Comparison of ENCODE assay signal across 17 cellular contexts in the genomic region with DNA sequence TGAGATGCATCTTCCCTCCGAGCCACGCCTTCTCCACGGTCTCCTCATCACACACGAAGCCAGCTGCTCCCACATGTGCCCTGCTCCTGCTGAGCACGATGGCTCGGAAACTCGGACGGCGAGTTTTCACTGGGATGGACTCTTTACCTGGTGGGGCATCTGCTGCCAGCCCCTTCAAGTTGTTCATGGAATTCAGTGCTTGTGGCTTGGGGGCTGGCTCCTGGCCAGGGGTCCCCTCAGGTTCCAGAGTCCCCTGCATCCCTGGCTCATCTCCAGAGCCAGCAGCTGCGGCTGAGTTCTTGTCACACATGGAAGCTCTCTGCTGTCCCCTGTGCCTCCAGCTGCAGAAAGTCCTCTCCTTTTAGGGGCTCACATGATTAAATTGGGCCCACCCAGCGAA.
"Had no signal": no experiment of that assay in that cellular context is flagged by ENCODE, and none has a peak within 500 bp of the region (broad histone marks: within the 10 kb centered on the region; RNA-seq: fewer than 3 reads in every experiment).

No MANE protein-coding gene starts in this region.

- H3K4me3 Mint-ChIP-seq: activated CD4-positive, alpha-beta T cell treated with anti-CD3 and anti-CD28 coated beads, Interleukin-2, amount 10 ng/mL, durations not matched to agents 7 days and 5 days; activated naive CD4-positive, alpha-beta T cell treated with anti-CD3 and anti-CD28 coated beads, Interleukin-2, amount 10 ng/mL, durations not matched to agents 7 days and 5 days; activated T-cell treated with anti-CD3 and anti-CD28 coated beads, Interleukin-2, amount 50 U/mL, for 4 hours; natural killer cell; T-helper 1 cell treated with Interleukin-12 subunit alpha and Interleukin-12 subunit beta and Interleukin-4 antibody, amounts not matched to agents 30 μg/mL and 1 μg/mL, for 36 hours had no signal

- H3K27ac ChIP-seq: ascending aorta, gastroesophageal sphincter, parathyroid adenoma, sigmoid colon, thyroid gland had no signal

- H3K4me3 ChIP-seq: ascending aorta, gastroesophageal sphincter, sigmoid colon, spleen, thyroid gland had no signal

- H3K9me3 ChIP-seq: ascending aorta, gastroesophageal sphincter, sigmoid colon, spleen, thyroid gland had no signal

- H3K4me1 Mint-ChIP-seq: activated CD4-positive, alpha-beta T cell treated with anti-CD3 and anti-CD28 coated beads, Interleukin-2, amount 10 ng/mL, durations not matched to agents 7 days and 5 days; activated naive CD4-positive, alpha-beta T cell treated with anti-CD3 and anti-CD28 coated beads, Interleukin-2, amount 10 ng/mL, durations not matched to agents 7 days and 5 days; natural killer cell had no signal

- ATAC-seq: activated CD4-positive, CD25-positive, alpha-beta regulatory T cell treated with anti-CD3 and anti-CD28 coated beads, Interleukin-2, amount 50 U/mL, for 24 hours; activated T-cell treated with anti-CD3 and anti-CD28 coated beads, Interleukin-2, amount 50 U/mL, for 4 hours; gastroesophageal sphincter; natural killer cell had no signal

- H3K27me3 ChIP-seq: ascending aorta, gastroesophageal sphincter, sigmoid colon, spleen, thyroid gland had no signal

- H3K36me3 ChIP-seq: thyroid gland had no signal

- H3K9me3 Mint-ChIP-seq: activated CD4-positive, alpha-beta T cell treated with anti-CD3 and anti-CD28 coated beads, Interleukin-2, amount 10 ng/mL, durations not matched to agents 7 days and 5 days; activated naive CD4-positive, alpha-beta T cell treated with anti-CD3 and anti-CD28 coated beads, Interleukin-2, amount 10 ng/mL, durations not matched to agents 7 days and 5 days; activated T-cell treated with anti-CD3 and anti-CD28 coated beads, Interleukin-2, amount 50 U/mL, for 4 hours; natural killer cell; T-helper 1 cell treated with Interleukin-12 subunit alpha and Interleukin-12 subunit beta and Interleukin-4 antibody, amounts not matched to agents 30 μg/mL and 1 μg/mL, for 36 hours had no signal

- H3K27ac Mint-ChIP-seq: activated CD4-positive, alpha-beta T cell treated with anti-CD3 and anti-CD28 coated beads, Interleukin-2, amount 10 ng/mL, durations not matched to agents 7 days and 5 days; activated naive CD4-positive, alpha-beta T cell treated with anti-CD3 and anti-CD28 coated beads, Interleukin-2, amount 10 ng/mL, durations not matched to agents 7 days and 5 days; natural killer cell; T-helper 1 cell treated with Interleukin-12 subunit alpha and Interleukin-12 subunit beta and Interleukin-4 antibody, amounts not matched to agents 30 μg/mL and 1 μg/mL, for 36 hours had no signal

- H3K4me1 ChIP-seq: ascending aorta, gastroesophageal sphincter, parathyroid adenoma, sigmoid colon had no signal

- H3K36me3 Mint-ChIP-seq: activated naive CD4-positive, alpha-beta T cell treated with anti-CD3 and anti-CD28 coated beads, Interleukin-2, amount 10 ng/mL, durations not matched to agents 7 days and 5 days; natural killer cell had no signal

- H3K27me3 Mint-ChIP-seq: activated CD4-positive, alpha-beta T cell treated with anti-CD3 and anti-CD28 coated beads, Interleukin-2, amount 10 ng/mL, durations not matched to agents 7 days and 5 days; activated naive CD4-positive, alpha-beta T cell treated with anti-CD3 and anti-CD28 coated beads, Interleukin-2, amount 10 ng/mL, durations not matched to agents 7 days and 5 days had no signal

- DNase-seq: activated CD4-positive, alpha-beta T cell treated with anti-CD3 and anti-CD28 coated beads, Interleukin-2, amount 10 ng/mL, durations not matched to agents 7 days and 5 days; activated CD8-positive, alpha-beta memory T cell treated with anti-CD3 and anti-CD28 coated beads, Interleukin-2, amount 50 U/mL, for 4 hours; activated effector memory CD4-positive, alpha-beta T cell treated with Interleukin-2 at 50 U/mL for 16 hours; activated naive CD4-positive, alpha-beta T cell treated with anti-CD3 and anti-CD28 coated beads, Interleukin-2, amount 10 ng/mL, durations not matched to agents 7 days and 5 days; activated T-cell treated with anti-CD3 and anti-CD28 coated beads, Interleukin-2, amount 50 U/mL, for 4 hours; effector CD8-positive, alpha-beta T cell; natural killer cell; sigmoid colon; spleen; stimulated activated CD4-positive, alpha-beta T cell treated with anti-CD3 and anti-CD28 coated beads, Interleukin-4, amount 100 ng/mL, for 4 hours; stimulated activated naive B cell treated with anti-CD40 and anti-IgM and Interleukin-4, amounts not matched to agents 10 μg/mL and 1 μg/mL and 100 μg/mL, for 72 hours had no signal
